Comparison of ENCODE assay signal across 10 cellular contexts in the genomic region with DNA sequence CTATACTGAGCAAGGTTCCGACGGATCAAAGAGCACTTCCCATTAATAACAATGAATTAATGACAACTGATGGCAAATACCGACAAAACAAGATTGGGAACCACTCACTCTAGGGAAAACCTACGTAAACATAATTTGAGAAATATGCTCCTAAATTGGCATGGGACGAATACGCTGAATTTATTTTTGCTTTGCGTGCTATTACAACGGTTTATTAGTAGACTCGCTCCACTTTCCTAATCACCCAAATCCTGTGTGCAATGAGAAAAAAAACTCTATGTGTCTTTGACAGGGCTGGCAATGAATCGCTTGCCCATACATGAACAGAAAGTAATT. TPM values are rescaled to one million over a fixed set of nuclear protein-coding genes. Genes with fewer than 3 reads are reported as not detected.
A peak's percentile ranks its signal among the peaks of the same experiment; 100 is the strongest.
DNase-seq lines count a peak whose midpoint lies in the region; ATAC-seq and FAIRE-seq lines count a peak whose summit lies in the region.
"Had no signal": no experiment of that assay in that cellular context is flagged by ENCODE, and none has a peak within 500 bp of the region (broad histone marks: within the 10 kb centered on the region; RNA-seq: fewer than 3 reads in every experiment).

No MANE protein-coding gene starts in this region.

- DNase-seq in DMS53 (lab: John Stamatoyannopoulos, UW) (peak; percentile 56), DMS53 treated with DMSO at 0.1 percent for 48 hours (lab: John Stamatoyannopoulos, UW; ENCODE audit: unreplicated experiment) (no peak), urothelium cell line (ENCODE audit: low spot score) (no peak), NCI-H187 treated with DMSO at 0.1 percent for 48 hours (lab: John Stamatoyannopoulos, UW) (no peak)
- no peak for DNase-seq in activated T-helper 1 cell treated with anti-CD3 and anti-CD28 coated beads, Interleukin-12 subunit alpha, Interleukin-12 subunit beta, Interleukin-2, Interleukin-4 antibody, amounts not matched to agents 30 ng/mL and 10 ng/mL and 1 ng/mL, durations not matched to agents 14 hours and 24 hours and 36 hours (ENCODE audit: low spot score)

- H3K9me3 Mint-ChIP-seq in activated T-helper 1 cell treated with anti-CD3 and anti-CD28 coated beads, Interleukin-12 subunit alpha, Interleukin-12 subunit beta, Interleukin-2, Interleukin-4 antibody, amounts not matched to agents 30 ng/mL and 10 ng/mL and 1 ng/mL, durations not matched to agents 14 hours and 24 hours and 36 hours, result peaks cover 3% of the 10 kb centered on the region
- H3K9me3 Mint-ChIP-seq in stimulated activated memory B cell treated with anti-CD40 and anti-IgM and Interleukin-4, amounts not matched to agents 10 μg/mL and 1 μg/mL and 100 μg/mL, for 72 hours, result no peaks in the 10 kb centered on the region

- intact Hi-C loops in activated T-helper 1 cell treated with anti-CD3 and anti-CD28 coated beads, Interleukin-12 subunit alpha, Interleukin-12 subunit beta, Interleukin-2, Interleukin-4 antibody, amounts not matched to agents 30 ng/mL and 10 ng/mL and 1 ng/mL, durations not matched to agents 14 hours and 24 hours and 36 hours (cut with micrococcal nuclease), result loop anchor here (1.0 to 10.0 kb wide), 7 partner anchors 16 to 660 kb away; partner anchors contain the start of genes HAT1, METAP1D and PDK1

- peak overlapping the region; percentile 98 for H3K4me3 Mint-ChIP-seq in activated T-helper 1 cell treated with anti-CD3 and anti-CD28 coated beads, Interleukin-12 subunit alpha, Interleukin-12 subunit beta, Interleukin-2, Interleukin-4 antibody, amounts not matched to agents 30 ng/mL and 10 ng/mL and 1 ng/mL, durations not matched to agents 14 hours and 24 hours and 36 hours
- H3K4me3 Mint-ChIP-seq in stimulated activated memory B cell treated with anti-CD40 and anti-IgM and Interleukin-4, amounts not matched to agents 10 μg/mL and 1 μg/mL and 100 μg/mL, for 72 hours, result peak overlapping the region; percentile 93

- no peak for ATAC-seq in stimulated activated memory B cell treated with anti-CD40 and anti-IgM and Interleukin-4, amounts not matched to agents 10 μg/mL and 1 μg/mL and 100 μg/mL, for 72 hours
- ATAC-seq in HG02759 (IDR thresholded peaks at IDR 0.05; ENCODE audit: unreplicated experiment), result no peak

- H3K36me3 Mint-ChIP-seq in activated T-helper 1 cell treated with anti-CD3 and anti-CD28 coated beads, Interleukin-12 subunit alpha, Interleukin-12 subunit beta, Interleukin-2, Interleukin-4 antibody, amounts not matched to agents 30 ng/mL and 10 ng/mL and 1 ng/mL, durations not matched to agents 14 hours and 24 hours and 36 hours (ENCODE audit: low read depth), result peaks cover 22% of the 10 kb centered on the region
- H3K36me3 Mint-ChIP-seq in stimulated activated memory B cell treated with anti-CD40 and anti-IgM and Interleukin-4, amounts not matched to agents 10 μg/mL and 1 μg/mL and 100 μg/mL, for 72 hours, result peaks cover 23% of the 10 kb centered on the region

- H3K27me3 Mint-ChIP-seq in activated T-helper 1 cell treated with anti-CD3 and anti-CD28 coated beads, Interleukin-12 subunit alpha, Interleukin-12 subunit beta, Interleukin-2, Interleukin-4 antibody, amounts not matched to agents 30 ng/mL and 10 ng/mL and 1 ng/mL, durations not matched to agents 14 hours and 24 hours and 36 hours (ENCODE audit: insufficient read depth), result peaks cover 7% of the 10 kb centered on the region
- no peaks in the 10 kb centered on the region for H3K27me3 Mint-ChIP-seq in stimulated activated memory B cell treated with anti-CD40 and anti-IgM and Interleukin-4, amounts not matched to agents 10 μg/mL and 1 μg/mL and 100 μg/mL, for 72 hours

- H3K4me3 ChIP-seq in iPS-11a (ENCODE audit: low read depth, low read length), result peak overlapping the region; percentile 60

- H3K4me1 Mint-ChIP-seq in activated T-helper 1 cell treated with anti-CD3 and anti-CD28 coated beads, Interleukin-12 subunit alpha, Interleukin-12 subunit beta, Interleukin-2, Interleukin-4 antibody, amounts not matched to agents 30 ng/mL and 10 ng/mL and 1 ng/mL, durations not matched to agents 14 hours and 24 hours and 36 hours (ENCODE audit: low read depth), result peaks cover 51% of the 10 kb centered on the region
- H3K4me1 Mint-ChIP-seq in stimulated activated memory B cell treated with anti-CD40 and anti-IgM and Interleukin-4, amounts not matched to agents 10 μg/mL and 1 μg/mL and 100 μg/mL, for 72 hours, result peaks cover 28% of the 10 kb centered on the region

- no peak for FAIRE-seq in urothelium cell line (lab: Jason Lieb, UNC)
- FAIRE-seq: A204.1, endometrium had no signal

- peak overlapping the region; percentile 79 for H3K27ac Mint-ChIP-seq in activated T-helper 1 cell treated with anti-CD3 and anti-CD28 coated beads, Interleukin-12 subunit alpha, Interleukin-12 subunit beta, Interleukin-2, Interleukin-4 antibody, amounts not matched to agents 30 ng/mL and 10 ng/mL and 1 ng/mL, durations not matched to agents 14 hours and 24 hours and 36 hours
- peak overlapping the region; percentile 87 for H3K27ac Mint-ChIP-seq in stimulated activated memory B cell treated with anti-CD40 and anti-IgM and Interleukin-4, amounts not matched to agents 10 μg/mL and 1 μg/mL and 100 μg/mL, for 72 hours

RNA-seq across cellular contexts. Expression of gene SLC25A12, which starts 0.5 kb away (rescaled TPM):
- 34.6 and 35.0 TPM in 2 replicates for total RNA-seq in activated T-helper 1 cell treated with anti-CD3 and anti-CD28 coated beads, Interleukin-12 subunit alpha, Interleukin-12 subunit beta, Interleukin-2, Interleukin-4 antibody, amounts not matched to agents 30 ng/mL and 10 ng/mL and 1 ng/mL, durations not matched to agents 14 hours and 24 hours and 36 hours

RNA-seq across cellular contexts. Expression of gene HAT1, which starts 27.7 kb away (rescaled TPM):
- 68.2 and 73.1 TPM in 2 replicates for total RNA-seq in activated T-helper 1 cell treated with anti-CD3 and anti-CD28 coated beads, Interleukin-12 subunit alpha, Interleukin-12 subunit beta, Interleukin-2, Interleukin-4 antibody, amounts not matched to agents 30 ng/mL and 10 ng/mL and 1 ng/mL, durations not matched to agents 14 hours and 24 hours and 36 hours
